ENCODE assay signal across 8 cellular contexts in the genomic region with DNA sequence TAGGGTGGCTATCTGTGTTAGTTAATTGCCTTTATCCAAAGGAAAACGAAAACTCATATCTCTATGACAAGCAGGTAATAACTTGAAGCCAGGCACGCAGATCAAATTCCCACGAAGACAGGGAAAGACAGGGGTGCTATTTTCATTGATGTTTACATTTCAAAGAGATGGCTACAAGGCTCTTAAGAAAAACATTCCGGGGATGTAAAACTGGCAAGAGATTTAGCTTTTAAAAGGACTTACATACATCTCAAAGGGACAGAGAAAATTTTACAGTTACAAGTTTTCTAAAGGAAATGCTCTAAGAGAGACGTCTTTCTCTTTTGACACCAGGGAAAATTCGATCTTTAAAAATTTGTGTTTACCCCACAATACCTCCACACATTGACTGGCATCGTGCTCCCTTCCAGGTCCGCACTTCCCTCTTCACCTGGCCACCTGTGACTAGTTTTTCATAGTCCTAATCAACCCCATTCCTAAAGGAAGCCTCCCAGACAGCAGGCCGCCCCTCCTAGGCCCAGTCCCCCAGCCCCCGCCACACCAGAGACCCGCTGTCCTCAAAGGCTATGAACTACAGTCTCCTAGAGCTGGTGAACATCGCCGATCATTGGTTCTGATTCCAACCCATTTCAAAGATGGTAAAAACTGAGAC. TPM values are rescaled to one million over a fixed set of nuclear protein-coding genes. Genes with fewer than 3 reads are reported as not detected.
DNase-seq lines count a peak whose midpoint lies in the region; ATAC-seq, FAIRE-seq and TF ChIP-seq lines count a peak whose summit lies in the region.

No MANE protein-coding gene starts in this region.

- peaks cover 0 to 13% (median 0%) of the 10 kb centered on the region in 3 donors for H3K36me3 ChIP-seq in Peyer's patch
- peaks cover 0 to 28% (median 0%) of the 10 kb centered on the region in 3 donors for H3K36me3 ChIP-seq in esophagus squamous epithelium
- H3K36me3 ChIP-seq in rectal smooth muscle tissue (ENCODE audit: control insufficient read depth, insufficient read depth, low read length), result peaks cover 8% of the 10 kb centered on the region

- H3K9ac ChIP-seq in rectal smooth muscle tissue (ENCODE audit: low read length), result peak overlapping the region; percentile 40

- intact Hi-C loops in esophagus squamous epithelium (cut with DNase I) (no loop called here), head of caudate nucleus (cut with DNase I) (no loop called here)

- no peak for ATAC-seq in GM18502 (IDR thresholded peaks at IDR 0.05; ENCODE audit: poor library complexity, unreplicated experiment)

- FAIRE-seq in GM18507 (lab: Jason Lieb, UNC), result peak; percentile 60

- H3K27me3 ChIP-seq in Peyer's patch (no peaks in the 10 kb centered on the region), esophagus squamous epithelium (no peaks in the 10 kb centered on the region), rectal smooth muscle tissue (ENCODE audit: control insufficient read depth, insufficient read depth, low read length) (no peaks in the 10 kb centered on the region)

- H3K9me3 ChIP-seq in Peyer's patch, result no peaks in the 10 kb centered on the region
- no peaks in the 10 kb centered on the region for H3K9me3 ChIP-seq in esophagus squamous epithelium

- TF ChIP-seq CTCF in Peyer's patch (IDR thresholded peaks at IDR 0.05), result no peak
- TF ChIP-seq CTCF in esophagus squamous epithelium (IDR thresholded peaks at IDR 0.05), result no peak

- WGBS in esophagus squamous epithelium, 2 donors, result 10 to 42% methylated on average over 8 to 13 of the region's 13 CpGs

- H3K27ac ChIP-seq in Peyer's patch, result peak overlapping the region; percentile 90 to 94 (median 92)
- H3K27ac ChIP-seq in esophagus squamous epithelium, result peak overlapping the region; percentile 87 to 96 (median 94)
- H3K27ac ChIP-seq in rectal smooth muscle tissue (ENCODE audit: low read depth, low read length), result peak overlapping the region; percentile 96

- peak overlapping the region; percentile 54 to 78 (median 60) for H3K4me3 ChIP-seq in Peyer's patch
- H3K4me3 ChIP-seq in esophagus squamous epithelium, result peak overlapping the region; percentile 62 to 71 (median 65)
- peak overlapping the region; percentile 64 for H3K4me3 ChIP-seq in rectal smooth muscle tissue (ENCODE audit: low read length)

- H3K4me1 ChIP-seq in Peyer's patch (no peaks in the 10 kb centered on the region), esophagus squamous epithelium (peaks cover 0 to 51% (median 3%) of the 10 kb centered on the region in 3 donors), rectal smooth muscle tissue (ENCODE audit: control insufficient read depth, insufficient read depth, low read length) (peaks cover 2% of the 10 kb centered on the region)

- no peak for DNase-seq in GM18507 (ENCODE audit: extremely low spot score, insufficient read length, low read depth)
- no peak for DNase-seq in Peyer's patch
- no peak for DNase-seq in esophagus squamous epithelium (lab: John Stamatoyannopoulos, UW)
- DNase-seq in germinal center (ENCODE audit: low spot score), result no peak
- no peak for DNase-seq in Kasumi-1 (lab: John Stamatoyannopoulos, UW)
- DNase-seq in head of caudate nucleus, result no peak

- TF ChIP-seq POLR2A in Peyer's patch (IDR thresholded peaks at IDR 0.05), result no peak
- TF ChIP-seq POLR2A in esophagus squamous epithelium (IDR thresholded peaks at IDR 0.05), result no peak

RNA-seq across cellular contexts. Expression of gene ARAF, which starts 0.7 kb away (rescaled TPM):
- total RNA-seq in Peyer's patch, result 10 to 100 TPM; 55.7 to 78.4 (median 72.5) TPM
- total RNA-seq in esophagus squamous epithelium, result 10 to 100 TPM; 19.8 to 37.4 (median 24.0) TPM

RNA-seq across cellular contexts. Expression of gene TIMP1, which starts 21.9 kb away (rescaled TPM):
- total RNA-seq in Peyer's patch (10 to 100 TPM; 22.5 to 80.0 (median 39.7) TPM), esophagus squamous epithelium (10 to 100 TPM; 10.9 to 90.6 (median 36.7) TPM)

RNA-seq across cellular contexts. Expression of gene SYN1, which starts 59.4 kb away (rescaled TPM):
- total RNA-seq in Peyer's patch (under 1 TPM in 1 of 4 donors, not detected in 3; 0.67 TPM), esophagus squamous epithelium (under 1 TPM in 1 of 4 donors, not detected in 3; 0.31 TPM)
